Comparison of ENCODE assay signal across 8 cellular contexts in genomic region chr5:32276173-32276853, GRCh38. TPM values are rescaled to one million over a fixed set of nuclear protein-coding genes. Genes with fewer than 3 reads are reported as not detected.
DNase-seq lines count a peak whose midpoint lies in the region; ATAC-seq and TF ChIP-seq lines count a peak whose summit lies in the region.

No MANE protein-coding gene starts in this region.

- no peaks in the 10 kb centered on the region for H3K9me3 Mint-ChIP-seq in progenitor cell of endocrine pancreas (ENCODE audit: low read depth)

- CTCF ChIA-PET in HEK293 (lab: Yijun Ruan, JAX), result interaction anchor here (0.6 to 0.8 kb wide), 2 partner anchors 43 to 452 kb away, joined by 3 to 5 read pairs; no protein-coding TSS in a partner anchor

- H3K4me1 ChIP-seq in HEK293 (ENCODE audit: control insufficient read depth, insufficient read depth, low read length) (peaks cover 7% of the 10 kb centered on the region; the same call in 1 of the 2 replicates), esophagus squamous epithelium (peaks cover 0 to 69% (median 7%) of the 10 kb centered on the region in 3 donors)

- H3K27ac Mint-ChIP-seq in progenitor cell of endocrine pancreas, result peak overlapping the region; percentile 11

- DNase-seq in GF-D8 (lab: John Stamatoyannopoulos, UW) (peak; percentile 63), RPMI8226 (peak; percentile 16), esophagus squamous epithelium (lab: John Stamatoyannopoulos, UW) (no peak), progenitor cell of endocrine pancreas (ENCODE audit: low spot score, unreplicated experiment) (no peak), NCI-H2196 treated with DMSO at 0.1 percent for 48 hours (lab: John Stamatoyannopoulos, UW; ENCODE audit: unreplicated experiment) (no peak), ACHN (no peak)

- H3K9me3 ChIP-seq in HEK293 (ENCODE audit: control insufficient read depth, insufficient read depth, low read depth, low read length), result no peaks in the 10 kb centered on the region
- no peaks in the 10 kb centered on the region for H3K9me3 ChIP-seq in esophagus squamous epithelium

- H3K36me3 Mint-ChIP-seq in progenitor cell of endocrine pancreas (ENCODE audit: insufficient read depth), result peaks cover 17% of the 10 kb centered on the region

- H3K4me1 Mint-ChIP-seq in progenitor cell of endocrine pancreas (ENCODE audit: low read depth), result peaks cover 18% of the 10 kb centered on the region

- H3K27ac ChIP-seq in HEK293 (ENCODE audit: extremely low read depth, low read depth, low read length), result no peak overlapping the region
- peak overlapping the region in 3 of 4 donors; percentile 38 to 74 (median 67) for H3K27ac ChIP-seq in esophagus squamous epithelium

- in situ Hi-C loops in ACHN (cut with HindIII; ENCODE audit: low pct_ligation_motif_present, low pct_unique_long_range_greater_than_20kb, low sequenced_read_pairs), result no loop called here

- POLR2A ChIA-PET in HEK293 (lab: Yijun Ruan, JAX), result no interaction called here

- no peak for TF ChIP-seq POLR2A in esophagus squamous epithelium (IDR thresholded peaks at IDR 0.05)

- H3K36me3 ChIP-seq in HEK293 (ENCODE audit: control insufficient read depth in 2 of 2, insufficient read depth in 1 of 2, low read length in 2 of 2) (peaks cover 10 to 27% of the 10 kb centered on the region in 2 experiments), esophagus squamous epithelium (peaks cover 0 to 41% (median 13%) of the 10 kb centered on the region in 3 donors)

- TF ChIP-seq CTCF in HEK293 (tag by site-specific recombination; IDR thresholded peaks at IDR 0.05) (no peak), esophagus squamous epithelium (IDR thresholded peaks at IDR 0.05) (no peak), progenitor cell of endocrine pancreas (IDR thresholded peaks at IDR 0.05; ENCODE audit: unreplicated experiment) (no peak)

- H3K27me3 Mint-ChIP-seq in progenitor cell of endocrine pancreas, result no peaks in the 10 kb centered on the region

- H3K4me3 ChIP-seq in HEK293 (ENCODE audit: low read depth, low read length) (no peak overlapping the region), esophagus squamous epithelium (no peak overlapping the region)

- intact Hi-C loops in esophagus squamous epithelium (cut with DNase I), result no loop called here

- no peaks in the 10 kb centered on the region for H3K27me3 ChIP-seq in esophagus squamous epithelium

- 61 to 65% methylated on average over 4 of the region's 4 CpGs for WGBS in esophagus squamous epithelium, 2 donors

- no peak for ATAC-seq in HG03469 (IDR thresholded peaks at IDR 0.05; ENCODE audit: unreplicated experiment)

- H3K4me3 Mint-ChIP-seq in progenitor cell of endocrine pancreas (ENCODE audit: low read depth), result no peak overlapping the region

TF ChIP-seq in HEK293, 187 proteins besides CTCF, POLR2A, EP300 and RAD21 (continues in another document):
- peak; percentile 70; the same call in 1 of the 2 replicates for TF ChIP-seq PRDM1 (tag by site-specific recombination; IDR thresholded peaks at IDR 0.05)
- no peak for TF ChIP-seq ZNF311 (tag by site-specific recombination; IDR thresholded peaks at IDR 0.05; ENCODE audit: borderline replicate concordance)
- no peak for TF ChIP-seq ZBTB48 (tag by site-specific recombination; IDR thresholded peaks at IDR 0.05)
- TF ChIP-seq PRDM6 (tag by site-specific recombination; IDR thresholded peaks at IDR 0.05), result no peak
- TF ChIP-seq ZNF792 (tag by site-specific recombination; IDR thresholded peaks at IDR 0.05), result no peak
- TF ChIP-seq ZNF600 (tag by site-specific recombination; IDR thresholded peaks at IDR 0.05), result 0 out of 2 replicates have a peak, but pooled peaks have one; percentile 24
- no peak for TF ChIP-seq ZNF169 (tag by site-specific recombination; IDR thresholded peaks at IDR 0.05)
- TF ChIP-seq ZNF112 (tag by site-specific recombination; IDR thresholded peaks at IDR 0.05), result no peak
- TF ChIP-seq ZEB2 (tag by site-specific recombination; IDR thresholded peaks at IDR 0.05), result no peak
- TF ChIP-seq ZSCAN18 (tag by site-specific recombination; IDR thresholded peaks at IDR 0.05), result no peak
- TF ChIP-seq MZF1 (tag by site-specific recombination; IDR thresholded peaks at IDR 0.05; ENCODE audit: borderline replicate concordance), result peak; percentile 91
- no peak for TF ChIP-seq ZBTB6 (tag by site-specific recombination; IDR thresholded peaks at IDR 0.05)
- no peak for TF ChIP-seq ZFHX2 (tag by site-specific recombination; conservative IDR thresholded peaks at IDR 0.05)
- TF ChIP-seq ZNF530 (tag by site-specific recombination; IDR thresholded peaks at IDR 0.05; ENCODE audit: low read depth), result no peak
- no peak for TF ChIP-seq KLF17 (tag by site-specific recombination; IDR thresholded peaks at IDR 0.05)
- no peak for TF ChIP-seq ZBTB20 (tag by site-specific recombination; IDR thresholded peaks at IDR 0.05)
- no peak for TF ChIP-seq ZNF37A (tag by site-specific recombination; IDR thresholded peaks at IDR 0.05)
- peak; percentile 43 for TF ChIP-seq PRDM10 (tag by site-specific recombination; IDR thresholded peaks at IDR 0.05)
- no peak for TF ChIP-seq ZNF76 (tag by site-specific recombination; IDR thresholded peaks at IDR 0.05; ENCODE audit: borderline replicate concordance, low read depth)
- no peak for TF ChIP-seq ZNF426 (tag by site-specific recombination; IDR thresholded peaks at IDR 0.05)

RNA-seq across cellular contexts. Expression of gene MTMR12, which starts 36.4 kb away (rescaled TPM):
- 10 to 100 TPM; 13.8 to 27.5 (median 17.4) TPM for total RNA-seq in esophagus squamous epithelium
- 30.6 and 30.9 TPM in 2 replicates for total RNA-seq in progenitor cell of endocrine pancreas

Comparison
In these comparisons a context has a peak if more than half of its experiments do, and no peak if none do; other contexts are left out.
1. DNase-seq: peak in GF-D8 (single experiment) and RPMI8226 (single experiment); none in esophagus squamous epithelium (single experiment), progenitor cell of endocrine pancreas (single experiment), NCI-H2196 treated with DMSO at 0.1 percent for 48 hours (single experiment) and ACHN (single experiment).